8 cellular contexts compared by ENCODE assay signal in genomic region chr4:141131738-141132688, GRCh38. TPM values are rescaled to one million over a fixed set of nuclear protein-coding genes. Genes with fewer than 3 reads are reported as not detected.
DNase-seq lines count a peak whose midpoint lies in the region; ATAC-seq and TF ChIP-seq lines count a peak whose summit lies in the region.

No MANE protein-coding gene starts in this region.

- H3K4me3 Mint-ChIP-seq in nephron (peak overlapping the region; percentile 95 to 98 (median 97)), Caco-2 (ENCODE audit: unreplicated experiment) (no peak overlapping the region)

- no peaks in the 10 kb centered on the region for H3K9me3 Mint-ChIP-seq in nephron
- no peaks in the 10 kb centered on the region for H3K9me3 Mint-ChIP-seq in Caco-2 (ENCODE audit: unreplicated experiment)

- H3K27me3 Mint-ChIP-seq in nephron (ENCODE audit: low read depth) (peaks cover 4% of the 10 kb centered on the region), Caco-2 (ENCODE audit: insufficient read depth, unreplicated experiment) (peaks cover 12% of the 10 kb centered on the region)

- no peaks in the 10 kb centered on the region for H3K9me3 ChIP-seq in BE2C
- H3K9me3 ChIP-seq in SJCRH30 (replicated peaks): no peaks in the 10 kb centered on the region
- H3K9me3 ChIP-seq in Caco-2: no peaks in the 10 kb centered on the region

- peaks cover 3% of the 10 kb centered on the region; the same call in 1 of the 2 replicates for H3K36me3 ChIP-seq in BE2C
- H3K36me3 ChIP-seq in SJCRH30: no peaks in the 10 kb centered on the region
- H3K36me3 ChIP-seq in Caco-2 (ENCODE audit: control insufficient read depth, insufficient read depth, low read length): no peaks in the 10 kb centered on the region

- intact Hi-C loops in Caco-2 (cut with micrococcal nuclease; ENCODE audit: unreplicated experiment): loop anchor here (5.0 kb wide), 2 partner anchors 135 to 250 kb away; no protein-coding TSS in a partner anchor

- H3K4me3 ChIP-seq in BE2C (ENCODE audit: low read depth, low read length) (peak overlapping the region; percentile 90), SJCRH30 (peak overlapping the region; percentile 85), epithelial cell of proximal tubule (ENCODE audit: low read depth, low read length) (peak overlapping the region; percentile 68), Caco-2 (ENCODE audit: low read depth, low read length) (no peak overlapping the region)

- POLR2A ChIA-PET in Caco-2 (lab: Charles Lee): no interaction called here

- H3K27ac ChIP-seq in SJCRH30: peak overlapping the region; percentile 80

- peak overlapping the region; percentile 71 to 81 (median 78) for H3K27ac Mint-ChIP-seq in nephron
- H3K27ac Mint-ChIP-seq in Caco-2 (ENCODE audit: unreplicated experiment): no peak overlapping the region

- TF ChIP-seq CTCF in BE2C (IDR thresholded peaks at IDR 0.05; ENCODE audit: low read depth, low read length) (no peak), epithelial cell of proximal tubule (conservative IDR thresholded peaks at IDR 0.05; ENCODE audit: low read depth, low read length) (no peak), nephron (IDR thresholded peaks at IDR 0.05; ENCODE audit: unreplicated experiment in 3 of 3) (no peak), Caco-2 (IDR thresholded peaks at IDR 0.05; ENCODE audit: insufficient read depth in 1 of 2, low read depth in 1 of 2, low read length in 1 of 2, severe bottlenecking in 1 of 2, unreplicated experiment in 1 of 2) (no peak)

- BruUV-seq in Caco-2 (replicated peaks; lab: Mats Ljungman, UMichigan): no TSS peak

- H3K36me3 Mint-ChIP-seq in nephron (ENCODE audit: low read depth): no peaks in the 10 kb centered on the region
- no peaks in the 10 kb centered on the region for H3K36me3 Mint-ChIP-seq in Caco-2 (ENCODE audit: insufficient read depth, unreplicated experiment)

- no peaks in the 10 kb centered on the region for H3K27me3 ChIP-seq in BE2C
- no peaks in the 10 kb centered on the region for H3K27me3 ChIP-seq in SJCRH30
- no peaks in the 10 kb centered on the region; the same call in 1 of the 2 replicates for H3K27me3 ChIP-seq in Caco-2 (replicated peaks; ENCODE audit: control insufficient read depth, insufficient read depth, low read length)

- DNase-seq in BE2C (peak; percentile 49), SJCRH30 (peak; percentile 34 to 63), epithelial cell of proximal tubule (ENCODE audit: low read depth) (no peak), HCEC 1CT (no peak), Caco-2 (no peak), mucosa of gallbladder (ENCODE audit: low spot score) (no peak)

- H3K4me1 ChIP-seq in BE2C: peaks cover 3% of the 10 kb centered on the region; the same call in 1 of the 2 replicates
- peaks cover 6% of the 10 kb centered on the region for H3K4me1 ChIP-seq in SJCRH30
- H3K4me1 ChIP-seq in Caco-2: no peaks in the 10 kb centered on the region

- ATAC-seq in GM21381 (IDR thresholded peaks at IDR 0.05; ENCODE audit: unreplicated experiment): peak; percentile 20

- CTCF ChIA-PET in Caco-2 (lab: Charles Lee): no interaction called here

- peaks cover 50% of the 10 kb centered on the region for H3K4me1 Mint-ChIP-seq in nephron
- H3K4me1 Mint-ChIP-seq in Caco-2 (ENCODE audit: low read depth, unreplicated experiment): no peaks in the 10 kb centered on the region

RNA-seq across cellular contexts. Expression of gene RNF150, which starts 1.3 kb away (rescaled TPM):
- polyA plus RNA-seq in BE2C (2012; ENCODE audit: insufficient read depth, insufficient read length, low read depth): 17.3 TPM
- 22.2 and 23.4 TPM in 2 replicates for total RNA-seq in SJCRH30 (2014; rRNA removed; shearing (Covaris generic))
- total RNA-seq in epithelial cell of proximal tubule: 0.58 and 0.69 TPM in 2 replicates
- total RNA-seq in Caco-2 (2022): 0.14 and 0.42 TPM in 2 replicates
- total RNA-seq in mucosa of gallbladder: 20.5 TPM

Comparison
In these comparisons a context has a peak if more than half of its experiments do, and no peak if none do; other contexts are left out.
1. DNase-seq: peak in BE2C (single experiment) and SJCRH30 (2 of 2); none in epithelial cell of proximal tubule (single experiment), HCEC 1CT (single experiment), Caco-2 (0 of 2) and mucosa of gallbladder (single experiment).
2. RNA of gene RNF150, which starts 1.3 kb away (total RNA-seq): 22.2 to 23.4 TPM in SJCRH30 and 20.5 TPM in mucosa of gallbladder (single experiment); 0.58 to 0.69 TPM in epithelial cell of proximal tubule and 0.14 to 0.42 TPM in Caco-2; every median in the first group is over 10 times any median in the second.